ENCODE assay signal across 31 cellular contexts in genomic region chr11:127496165-127496564, GRCh38.
DNase-seq lines count a peak whose midpoint lies in the region; ATAC-seq and TF ChIP-seq lines count a peak whose summit lies in the region.
"Had no signal": no experiment of that assay in that cellular context is flagged by ENCODE, and none has a peak within 500 bp of the region (broad histone marks: within the 10 kb centered on the region; RNA-seq: fewer than 3 reads in every experiment).

No MANE protein-coding gene starts in this region.

- H3K79me1 ChIP-seq in trophoblast cell (ENCODE audit: low read length), result no peaks in the 10 kb centered on the region

- no peak overlapping the region for H2BK5ac ChIP-seq in trophoblast cell (ENCODE audit: low read depth, low read length, poor library complexity)

- H2BK12ac ChIP-seq in trophoblast cell (ENCODE audit: low read length), result no peak overlapping the region

- H3K27me3 ChIP-seq in esophagus muscularis mucosa (no peaks in the 10 kb centered on the region), trophoblast cell (ENCODE audit: insufficient read depth, low read length) (no peaks in the 10 kb centered on the region)
- H3K27me3 ChIP-seq: BE2C; BLaER1; BLaER1 treated with 17β-estradiol and CSF1 and Interleukin-3, amounts not matched to agents 10 nM and 100 nM had no signal

- H2AK5ac ChIP-seq in trophoblast cell (ENCODE audit: low read length), result no peak overlapping the region

- H3K9ac ChIP-seq in trophoblast cell (ENCODE audit: low read length), result no peak overlapping the region
- H3K9ac ChIP-seq: BLaER1; BLaER1 treated with 17β-estradiol and CSF1 and Interleukin-3, amounts not matched to agents 10 nM and 100 nM had no signal

- TF ChIP-seq CTCF in esophagus muscularis mucosa (IDR thresholded peaks at IDR 0.05), result no peak

- H3K9me3 ChIP-seq in esophagus muscularis mucosa (peaks cover 0 to 7% (median 3%) of the 10 kb centered on the region in 4 donors), trophoblast cell (ENCODE audit: insufficient read depth, low read depth, low read length) (no peaks in the 10 kb centered on the region)
- H3K9me3 ChIP-seq: A549, BE2C had no signal

- no peak overlapping the region for H4K12ac ChIP-seq in trophoblast cell (ENCODE audit: low read depth, low read length)

- no peak overlapping the region for H4K91ac ChIP-seq in trophoblast cell (ENCODE audit: low read depth, low read length)

- no peak for TF ChIP-seq EP300 in esophagus muscularis mucosa (IDR thresholded peaks at IDR 0.05)

- H3K4me3 ChIP-seq in esophagus muscularis mucosa (no peak overlapping the region), trophoblast cell (ENCODE audit: low read depth, low read length) (peak overlapping the region; percentile 44)
- H3K4me3 ChIP-seq: A549; BLaER1; BLaER1 treated with 17β-estradiol and CSF1 and Interleukin-3, amounts not matched to agents 10 nM and 100 nM had no signal

- no peak for ATAC-seq in GM18861 (IDR thresholded peaks at IDR 0.05; ENCODE audit: unreplicated experiment)
- ATAC-seq: A549; CD8-positive, alpha-beta T cell had no signal

- no peak overlapping the region for H3K4me2 ChIP-seq in trophoblast cell (ENCODE audit: low read length)
- H3K4me2 ChIP-seq: A549; BLaER1; BLaER1 treated with 17β-estradiol and CSF1 and Interleukin-3, amounts not matched to agents 10 nM and 100 nM had no signal

- no peak overlapping the region for H2BK120ac ChIP-seq in trophoblast cell (ENCODE audit: insufficient read depth, low read length, poor library complexity)

- no peaks in the 10 kb centered on the region for H3K36me3 ChIP-seq in esophagus muscularis mucosa
- no peaks in the 10 kb centered on the region for H3K36me3 ChIP-seq in trophoblast cell (ENCODE audit: control insufficient read depth in 1 of 2, insufficient read depth in 2 of 2, low read length in 2 of 2)
- H3K36me3 ChIP-seq: BE2C; BLaER1; BLaER1 treated with 17β-estradiol and CSF1 and Interleukin-3, amounts not matched to agents 10 nM and 100 nM had no signal

- no peak overlapping the region for H3K14ac ChIP-seq in trophoblast cell (ENCODE audit: low read length)

- DNase-seq in esophagus muscularis mucosa (ENCODE audit: extremely low spot score) (peak; percentile 60), left kidney (ENCODE audit: low read depth, low spot score) (peak; percentile 35), trophoblast cell (no peak), NCI-H2029 treated with DMSO at 0.1 percent for 48 hours (lab: John Stamatoyannopoulos, UW) (no peak), foreskin melanocyte (no peak)
- DNase-seq: 8988T; ACHN; AML-193; BE2C; C1 segment of cervical spinal cord; Caco-2; Calu3; CD4-positive, alpha-beta memory T cell; CD4-positive, alpha-beta T cell; CD4-positive, CD25-positive, alpha-beta regulatory T cell; CD8-positive, alpha-beta memory T cell; CD8-positive, alpha-beta T cell; COR-L47; DMS 273 treated with DMSO at 0.1 percent for 48 hours; DMS153; DMS53; DMS79; DMS79 treated with DMSO at 0.1 percent for 48 hours; DND-41; EL had no signal

- no peaks in the 10 kb centered on the region for H3K79me2 ChIP-seq in trophoblast cell (ENCODE audit: control insufficient read depth, insufficient read depth, low read length, poor library complexity)

- H3K4me1 ChIP-seq in esophagus muscularis mucosa (no peaks in the 10 kb centered on the region), trophoblast cell (ENCODE audit: control insufficient read depth in 1 of 2, insufficient read depth in 2 of 2, low read length in 2 of 2) (no peaks in the 10 kb centered on the region)
- H3K4me1 ChIP-seq: A549, BE2C, Caco-2 had no signal

- H3K18ac ChIP-seq in trophoblast cell (ENCODE audit: low read length), result no peak overlapping the region

- TF ChIP-seq POLR2A in esophagus muscularis mucosa (IDR thresholded peaks at IDR 0.05; ENCODE audit: low read depth), result no peak

- 83% methylated on average over 7 of the region's 7 CpGs for WGBS in esophagus muscularis mucosa
- no CpG with 5 or more reads among the region's 7 CpGs for WGBS in trophoblast cell (ENCODE audit: extremely low coverage, insufficient coverage, insufficient read length)

- H4K8ac ChIP-seq in trophoblast cell (ENCODE audit: low read depth, low read length), result no peak overlapping the region

- intact Hi-C loops in esophagus muscularis mucosa (cut with DNase I), result no loop called here

- H3K23ac ChIP-seq in trophoblast cell (ENCODE audit: low read length), result no peak overlapping the region

- H3K4ac ChIP-seq in trophoblast cell (ENCODE audit: low read depth, low read length), result no peak overlapping the region

- no peak overlapping the region for H2AFZ ChIP-seq in trophoblast cell (ENCODE audit: insufficient read depth, low read length, poor library complexity)

- H3K27ac ChIP-seq in esophagus muscularis mucosa (replicated peaks in 1 of 4) (no peak overlapping the region), trophoblast cell (ENCODE audit: low read depth, low read length) (no peak overlapping the region)
- H3K27ac ChIP-seq: 22Rv1; A549; BLaER1; BLaER1 treated with 17β-estradiol and CSF1 and Interleukin-3, amounts not matched to agents 10 nM and 100 nM; C4-2B had no signal

Comparison
In these comparisons a context has a peak if more than half of its experiments do, and no peak if none do; other contexts are left out.
1. DNase-seq: peak in esophagus muscularis mucosa (single experiment) and left kidney (single experiment); none in trophoblast cell (0 of 2), NCI-H2029 treated with DMSO at 0.1 percent for 48 hours (single experiment) and foreskin melanocyte (single experiment).